In the genomic region with DNA sequence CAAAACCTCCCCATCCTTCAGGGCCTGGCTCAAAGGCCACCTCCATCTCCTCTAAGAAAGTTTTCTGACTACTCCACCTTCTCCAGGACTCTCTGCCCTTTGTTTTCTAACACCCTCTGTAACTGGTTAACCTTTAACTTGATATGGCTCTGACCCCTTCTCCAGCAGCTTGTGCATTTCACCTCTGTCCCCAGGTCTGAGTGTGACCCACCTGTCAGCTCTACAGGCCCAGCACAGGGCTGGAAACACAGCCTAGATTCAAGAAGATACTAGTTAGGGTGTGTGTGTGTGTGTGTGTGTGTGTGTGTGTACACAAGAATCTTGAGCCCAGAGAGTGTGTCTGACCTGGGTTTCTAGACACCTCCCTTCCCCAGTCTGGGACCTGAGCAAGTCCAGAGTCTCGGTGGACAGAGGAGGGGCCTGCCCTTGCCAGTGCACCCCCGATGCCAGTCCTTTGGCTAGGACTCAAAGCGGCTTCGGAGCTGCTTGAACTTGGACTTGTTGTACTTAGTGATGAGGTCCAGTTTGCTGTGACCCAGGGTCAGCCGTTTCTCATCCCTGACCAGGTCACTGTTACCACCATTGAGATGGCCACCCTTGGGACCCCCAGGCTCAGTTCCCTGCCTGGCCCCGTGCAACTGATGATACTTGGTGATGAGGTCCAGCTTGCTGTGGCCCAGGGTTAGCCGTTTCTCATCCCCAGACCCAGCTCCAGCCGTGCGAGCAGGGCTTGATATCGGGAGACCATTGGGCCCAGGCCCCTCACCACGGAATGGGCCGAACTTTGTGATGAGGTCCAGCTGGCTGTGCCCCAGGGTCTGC, we compare ENCODE assay signal across 1 cellular context.
TF ChIP-seq lines count a peak whose summit lies in the region.

No MANE protein-coding gene starts in this region.

TF ChIP-seq in HepG2, 621 proteins besides CTCF, POLR2A, EP300 and RAD21 (continued from another document and continues in another):
- no peak for TF ChIP-seq ZFP62 (CRISPR knock-in tag; IDR thresholded peaks at IDR 0.05)
- TF ChIP-seq ZNF724P (CRISPR knock-in tag; IDR thresholded peaks at IDR 0.05; ENCODE audit: borderline replicate concordance) = no peak; the same call in 1 of the 2 replicates
- no peak for TF ChIP-seq ZFP36 (IDR thresholded peaks at IDR 0.05; ENCODE audit: borderline replicate concordance, low read depth, low read length, partially characterized antibody)
- 0 out of 2 replicates have a peak, but pooled peaks have one; percentile 83 for TF ChIP-seq DNMT1 (CRISPR knock-in tag; IDR thresholded peaks at IDR 0.05)
- TF ChIP-seq, protein P1, sequence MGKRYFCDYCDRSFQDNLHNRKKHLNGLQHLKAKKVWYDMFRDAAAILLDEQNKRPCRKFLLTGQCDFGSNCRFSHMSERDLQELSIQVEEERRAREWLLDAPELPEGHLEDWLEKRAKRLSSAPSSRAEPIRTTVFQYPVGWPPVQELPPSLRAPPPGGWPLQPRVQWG (CRISPR knock-in tag; IDR thresholded peaks at IDR 0.05; ENCODE audit: borderline replicate concordance, low read depth) = no peak
- TF ChIP-seq E2F2 (CRISPR knock-in tag; IDR thresholded peaks at IDR 0.05; ENCODE audit: borderline replicate concordance) = no peak; the same call in 1 of the 2 replicates
- TF ChIP-seq HOXD1 (CRISPR knock-in tag; IDR thresholded peaks at IDR 0.05) = no peak
- no peak for TF ChIP-seq RFX3 (CRISPR knock-in tag; IDR thresholded peaks at IDR 0.05)
- TF ChIP-seq DPF2 (CRISPR knock-in tag; IDR thresholded peaks at IDR 0.05; ENCODE audit: borderline replicate concordance, low read depth) = no peak; the same call in 1 of the 2 replicates
- TF ChIP-seq SNAPC2 (CRISPR knock-in tag; IDR thresholded peaks at IDR 0.05) = peak; percentile 68; the same call in 1 of the 2 replicates
- TF ChIP-seq CBX1 (IDR thresholded peaks at IDR 0.05; ENCODE audit: low read depth) = no peak
- TF ChIP-seq GABPA (IDR thresholded peaks at IDR 0.05; ENCODE audit: low read depth, low read length) = no peak
- TF ChIP-seq GABPA (CRISPR knock-in tag; IDR thresholded peaks at IDR 0.05; ENCODE audit: low read depth) = peak; percentile 62
- TF ChIP-seq IKZF1 (IDR thresholded peaks at IDR 0.05) = no peak
- no peak for TF ChIP-seq RELA (CRISPR knock-in tag; IDR thresholded peaks at IDR 0.05)
- TF ChIP-seq ATAD3A (CRISPR knock-in tag; IDR thresholded peaks at IDR 0.05) = no peak
- no peak for TF ChIP-seq NPAS2 (CRISPR knock-in tag; IDR thresholded peaks at IDR 0.05; ENCODE audit: borderline replicate concordance)
- TF ChIP-seq ZBTB42 (CRISPR knock-in tag; IDR thresholded peaks at IDR 0.05) = peak; percentile 66; the same call in 1 of the 2 replicates
- TF ChIP-seq MXI1 (IDR thresholded peaks at IDR 0.05; ENCODE audit: borderline replicate concordance, low read depth, low read length) = peak; percentile 43; the same call in 1 of the 3 replicates
- TF ChIP-seq RBM22 (optimal IDR thresholded peaks at IDR 0.05; ENCODE audit: low read length) = peak; percentile 12
- TF ChIP-seq SRSF4 (IDR thresholded peaks at IDR 0.05; ENCODE audit: low read depth, low read length, poor library complexity, severe bottlenecking) = no peak
- no peak for TF ChIP-seq ZNF121 (CRISPR knock-in tag; IDR thresholded peaks at IDR 0.05)
- TF ChIP-seq, protein P2, sequence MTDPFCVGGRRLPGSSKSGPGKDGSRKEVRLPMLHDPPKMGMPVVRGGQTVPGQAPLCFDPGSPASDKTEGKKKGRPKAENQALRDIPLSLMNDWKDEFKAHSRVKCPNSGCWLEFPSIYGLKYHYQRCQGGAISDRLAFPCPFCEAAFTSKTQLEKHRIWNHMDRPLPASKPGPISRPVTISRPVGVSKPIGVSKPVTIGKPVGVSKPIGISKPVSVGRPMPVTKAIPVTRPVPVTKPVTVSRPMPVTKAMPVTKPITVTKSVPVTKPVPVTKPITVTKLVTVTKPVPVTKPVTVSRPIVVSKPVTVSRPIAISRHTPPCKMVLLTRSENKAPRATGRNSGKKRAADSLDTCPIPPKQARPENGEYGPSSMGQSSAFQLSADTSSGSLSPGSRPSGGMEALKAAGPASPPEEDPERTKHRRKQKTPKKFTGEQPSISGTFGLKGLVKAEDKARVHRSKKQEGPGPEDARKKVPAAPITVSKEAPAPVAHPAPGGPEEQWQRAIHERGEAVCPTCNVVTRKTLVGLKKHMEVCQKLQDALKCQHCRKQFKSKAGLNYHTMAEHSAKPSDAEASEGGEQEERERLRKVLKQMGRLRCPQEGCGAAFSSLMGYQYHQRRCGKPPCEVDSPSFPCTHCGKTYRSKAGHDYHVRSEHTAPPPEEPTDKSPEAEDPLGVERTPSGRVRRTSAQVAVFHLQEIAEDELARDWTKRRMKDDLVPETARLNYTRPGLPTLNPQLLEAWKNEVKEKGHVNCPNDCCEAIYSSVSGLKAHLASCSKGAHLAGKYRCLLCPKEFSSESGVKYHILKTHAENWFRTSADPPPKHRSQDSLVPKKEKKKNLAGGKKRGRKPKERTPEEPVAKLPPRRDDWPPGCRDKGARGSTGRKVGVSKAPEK (CRISPR knock-in tag; IDR thresholded peaks at IDR 0.05; ENCODE audit: borderline replicate concordance) = no peak
- TF ChIP-seq ZFP90 (CRISPR knock-in tag; IDR thresholded peaks at IDR 0.05; ENCODE audit: borderline replicate concordance) = no peak
- TF ChIP-seq SAFB2 (CRISPR knock-in tag; IDR thresholded peaks at IDR 0.05; ENCODE audit: borderline replicate concordance, low read depth) = no peak; the same call in 1 of the 2 replicates
- no peak for TF ChIP-seq REXO4 (CRISPR knock-in tag; IDR thresholded peaks at IDR 0.05; ENCODE audit: borderline replicate concordance)
- no peak for TF ChIP-seq ZKSCAN1 (IDR thresholded peaks at IDR 0.05; ENCODE audit: low read length)
- no peak for TF ChIP-seq KDM5A (IDR thresholded peaks at IDR 0.05; ENCODE audit: borderline replicate concordance, low read length)
- no peak for TF ChIP-seq NR3C1 (CRISPR knock-in tag; IDR thresholded peaks at IDR 0.05)
- peak; percentile 83 for TF ChIP-seq ZBTB7B (CRISPR knock-in tag; IDR thresholded peaks at IDR 0.05)
- no peak for TF ChIP-seq ARHGAP35 (CRISPR knock-in tag; IDR thresholded peaks at IDR 0.05; ENCODE audit: borderline replicate concordance)
- no peak for TF ChIP-seq MAFK (conservative IDR thresholded peaks at IDR 0.05 in 1 of 2, IDR thresholded peaks at IDR 0.05 in 1 of 2; ENCODE audit: low read length in 2 of 2)
- peak; percentile 37 for TF ChIP-seq FOXP4 (CRISPR knock-in tag; IDR thresholded peaks at IDR 0.05)
- TF ChIP-seq SMARCC2 (IDR thresholded peaks at IDR 0.05) = no peak
- TF ChIP-seq ZNF256 (CRISPR knock-in tag; conservative IDR thresholded peaks at IDR 0.05) = no peak
- TF ChIP-seq, protein P3, sequence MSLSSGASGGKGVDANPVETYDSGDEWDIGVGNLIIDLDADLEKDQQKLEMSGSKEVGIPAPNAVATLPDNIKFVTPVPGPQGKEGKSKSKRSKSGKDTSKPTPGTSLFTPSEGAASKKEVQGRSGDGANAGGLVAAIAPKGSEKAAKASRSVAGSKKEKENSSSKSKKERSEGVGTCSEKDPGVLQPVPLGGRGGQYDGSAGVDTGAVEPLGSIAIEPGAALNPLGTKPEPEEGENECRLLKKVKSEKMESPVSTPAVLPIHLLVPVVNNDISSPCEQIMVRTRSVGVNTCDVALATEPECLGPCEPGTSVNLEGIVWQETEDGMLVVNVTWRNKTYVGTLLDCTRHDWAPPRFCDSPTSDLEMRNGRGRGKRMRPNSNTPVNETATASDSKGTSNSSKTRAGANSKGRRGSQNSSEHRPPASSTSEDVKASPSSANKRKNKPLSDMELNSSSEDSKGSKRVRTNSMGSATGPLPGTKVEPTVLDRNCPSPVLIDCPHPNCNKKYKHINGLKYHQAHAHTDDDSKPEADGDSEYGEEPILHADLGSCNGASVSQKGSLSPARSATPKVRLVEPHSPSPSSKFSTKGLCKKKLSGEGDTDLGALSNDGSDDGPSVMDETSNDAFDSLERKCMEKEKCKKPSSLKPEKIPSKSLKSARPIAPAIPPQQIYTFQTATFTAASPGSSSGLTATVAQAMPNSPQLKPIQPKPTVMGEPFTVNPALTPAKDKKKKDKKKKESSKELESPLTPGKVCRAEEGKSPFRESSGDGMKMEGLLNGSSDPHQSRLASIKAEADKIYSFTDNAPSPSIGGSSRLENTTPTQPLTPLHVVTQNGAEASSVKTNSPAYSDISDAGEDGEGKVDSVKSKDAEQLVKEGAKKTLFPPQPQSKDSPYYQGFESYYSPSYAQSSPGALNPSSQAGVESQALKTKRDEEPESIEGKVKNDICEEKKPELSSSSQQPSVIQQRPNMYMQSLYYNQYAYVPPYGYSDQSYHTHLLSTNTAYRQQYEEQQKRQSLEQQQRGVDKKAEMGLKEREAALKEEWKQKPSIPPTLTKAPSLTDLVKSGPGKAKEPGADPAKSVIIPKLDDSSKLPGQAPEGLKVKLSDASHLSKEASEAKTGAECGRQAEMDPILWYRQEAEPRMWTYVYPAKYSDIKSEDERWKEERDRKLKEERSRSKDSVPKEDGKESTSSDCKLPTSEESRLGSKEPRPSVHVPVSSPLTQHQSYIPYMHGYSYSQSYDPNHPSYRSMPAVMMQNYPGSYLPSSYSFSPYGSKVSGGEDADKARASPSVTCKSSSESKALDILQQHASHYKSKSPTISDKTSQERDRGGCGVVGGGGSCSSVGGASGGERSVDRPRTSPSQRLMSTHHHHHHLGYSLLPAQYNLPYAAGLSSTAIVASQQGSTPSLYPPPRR (CRISPR knock-in tag; IDR thresholded peaks at IDR 0.05; ENCODE audit: borderline replicate concordance) = no peak
- TF ChIP-seq ATF1 (CRISPR knock-in tag; IDR thresholded peaks at IDR 0.05) = no peak
- TF ChIP-seq ZNF577 (CRISPR knock-in tag; IDR thresholded peaks at IDR 0.05; ENCODE audit: borderline replicate concordance, low read depth) = no peak
- no peak for TF ChIP-seq ATF6 (CRISPR knock-in tag; conservative IDR thresholded peaks at IDR 0.05)
